ENCODE assay signal across 10 cellular contexts in genomic region chr1:6178751-6179563, GRCh38. TPM values are rescaled to one million over a fixed set of nuclear protein-coding genes. Genes with fewer than 3 reads are reported as not detected.
DNase-seq lines count a peak whose midpoint lies in the region; ATAC-seq, FAIRE-seq and TF ChIP-seq lines count a peak whose summit lies in the region.
"Had no signal": no experiment of that assay in that cellular context is flagged by ENCODE, and none has a peak within 500 bp of the region (broad histone marks: within the 10 kb centered on the region; RNA-seq: fewer than 3 reads in every experiment).

No MANE protein-coding gene starts in this region.

- H3K4me3 Mint-ChIP-seq in memory B cell, result peak overlapping the region; percentile 67

- H3K27me3 ChIP-seq in cardiac muscle cell (peaks cover 85% of the 10 kb centered on the region), tibial nerve (peaks cover 5 to 51% of the 10 kb centered on the region in 2 donors)

- TF ChIP-seq CTCF in cardiac muscle cell (IDR thresholded peaks at IDR 0.05; ENCODE audit: low read depth, low read length) (no peak), tibial nerve (IDR thresholded peaks at IDR 0.05) (no peak)

- no peak overlapping the region for H3K27ac Mint-ChIP-seq in memory B cell

- no peaks in the 10 kb centered on the region for H3K9me3 ChIP-seq in cardiac muscle cell (ENCODE audit: low read depth)
- H3K9me3 ChIP-seq in tibial nerve, result no peaks in the 10 kb centered on the region
- H3K9me3 ChIP-seq: gastrocnemius medialis had no signal

- H3K36me3 Mint-ChIP-seq in memory B cell, result no peaks in the 10 kb centered on the region

- H3K4me1 Mint-ChIP-seq in memory B cell, result peaks cover 11% of the 10 kb centered on the region

- H3K4me3 ChIP-seq in cardiac muscle cell, result peak overlapping the region; percentile 20
- peak overlapping the region in 1 of 4 donors; percentile 39 for H3K4me3 ChIP-seq in tibial nerve

- peaks cover 12% of the 10 kb centered on the region for H3K27me3 Mint-ChIP-seq in memory B cell

- H3K4me1 ChIP-seq in cardiac muscle cell (ENCODE audit: low read depth) (no peaks in the 10 kb centered on the region), tibial nerve (peaks cover 0 to 31% (median 15%) of the 10 kb centered on the region in 4 donors)

- no peak overlapping the region for H3K27ac ChIP-seq in cardiac muscle cell
- H3K27ac ChIP-seq in angular gyrus (ENCODE audit: low read depth, low read length), result peak overlapping the region; percentile 22
- no peak overlapping the region for H3K27ac ChIP-seq in tibial nerve
- H3K27ac ChIP-seq: C4-2B, gastrocnemius medialis had no signal

- TF ChIP-seq EP300 in tibial nerve (IDR thresholded peaks at IDR 0.05), result no peak

- WGBS in tibial nerve, 2 donors, result 5 to 8% methylated on average over 36 to 40 of the region's 51 CpGs

- ATAC-seq in left cardiac atrium (no peak), memory B cell (ENCODE audit: low read depth) (no peak), GM21423 (IDR thresholded peaks at IDR 0.05; ENCODE audit: unreplicated experiment) (no peak)
- ATAC-seq: gastrocnemius medialis had no signal

- no peaks in the 10 kb centered on the region for H3K9me3 Mint-ChIP-seq in memory B cell

- intact Hi-C loops in left cardiac atrium (cut with DNase I), result loop anchor here in 1 of 2 donors (10.0 kb wide), 1 partner anchor 124 kb away; no protein-coding TSS in a partner anchor

- DNase-seq in cardiac muscle cell (ENCODE audit: low read depth in 1 of 2, low spot score in 1 of 2) (peak in 1 of 2 donors; percentile 27), left cardiac atrium (no peak), memory B cell (ENCODE audit: low spot score in 2 of 2) (no peak), urothelium cell line (ENCODE audit: low spot score) (peak; percentile 20), C1 segment of cervical spinal cord (lab: John Stamatoyannopoulos, UW) (no peak), tibial nerve (ENCODE audit: low spot score in 2 of 2) (no peak)
- DNase-seq: gastrocnemius medialis had no signal

- H3K36me3 ChIP-seq in cardiac muscle cell (no peaks in the 10 kb centered on the region), tibial nerve (no peaks in the 10 kb centered on the region)
- H3K36me3 ChIP-seq: gastrocnemius medialis had no signal

- FAIRE-seq in urothelium cell line (lab: Jason Lieb, UNC), result no peak

- TF ChIP-seq POLR2A in tibial nerve (IDR thresholded peaks at IDR 0.05), result no peak

RNA-seq across cellular contexts. Expression of gene CHD5, which starts 1.2 kb away (rescaled TPM):
- 0.11 and 0.24 TPM in 2 replicates for total RNA-seq in cardiac muscle cell
- polyA plus RNA-seq in cardiac muscle cell, result 0.11 TPM in 1 of 2 replicates, not detected in the other
- total RNA-seq in left cardiac atrium, result under 1 TPM; 0.12 to 0.39 TPM
- under 1 TPM in 1 of 4 donors, not detected in 3; 0.30 TPM for total RNA-seq in tibial nerve

RNA-seq across cellular contexts. Expression of gene RPL22, which starts 20.4 kb away (rescaled TPM):
- 101 and 132 TPM in 2 replicates for total RNA-seq in cardiac muscle cell
- polyA plus RNA-seq in cardiac muscle cell, result 123 and 130 TPM in 2 replicates
- 100 to 1,000 TPM; 264 to 275 TPM for total RNA-seq in left cardiac atrium
- 100 to 1,000 TPM; 142 to 235 (median 159) TPM for total RNA-seq in tibial nerve

RNA-seq across cellular contexts. Expression of gene RNF207, which starts 27.0 kb away (rescaled TPM):
- 198 and 273 TPM in 2 replicates for total RNA-seq in cardiac muscle cell
- polyA plus RNA-seq in cardiac muscle cell, result 166 and 180 TPM in 2 replicates
- 10 to 100 TPM; 35.8 to 38.3 TPM for total RNA-seq in left cardiac atrium
- 100 to 1,000 TPM in 1 of 4 donors, 10 to 100 TPM in 3; 22.3 to 128 (median 42.3) TPM for total RNA-seq in tibial nerve

RNA-seq across cellular contexts. Expression of gene ICMT, which starts 56.8 kb away (rescaled TPM):
- 45.4 and 72.2 TPM in 2 replicates for total RNA-seq in cardiac muscle cell
- 40.6 and 54.3 TPM in 2 replicates for polyA plus RNA-seq in cardiac muscle cell
- total RNA-seq in left cardiac atrium, result 10 to 100 TPM; 56.9 to 61.1 TPM
- 10 to 100 TPM; 49.0 to 53.2 (median 51.4) TPM for total RNA-seq in tibial nerve
